ENCODE assay signal across 11 cellular contexts in the genomic region with DNA sequence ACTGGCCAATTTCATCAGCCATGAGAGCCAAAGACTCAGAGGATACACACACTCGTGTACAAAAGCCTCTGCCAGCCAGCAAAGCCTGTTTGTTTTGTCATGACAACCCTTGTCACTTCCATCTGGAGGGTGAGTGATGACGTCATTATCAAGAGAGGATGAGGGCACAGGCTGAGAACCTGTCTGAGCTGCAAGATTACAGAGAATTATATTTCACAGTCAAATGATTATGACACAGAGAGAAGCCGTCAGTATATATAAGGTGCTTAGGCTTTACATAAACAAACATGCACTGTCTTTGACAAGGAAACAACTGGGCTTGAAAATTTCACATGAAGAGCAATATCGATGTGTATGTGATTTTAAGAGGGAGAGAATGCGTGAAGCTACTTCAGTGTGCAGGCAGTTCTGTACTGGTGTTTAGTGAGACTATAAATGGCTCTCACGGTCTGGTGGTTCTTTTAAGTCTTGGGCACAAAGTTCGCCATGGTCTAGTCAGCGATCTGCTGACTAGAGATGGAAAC. TPM values are rescaled to one million over a fixed set of nuclear protein-coding genes. Genes with fewer than 3 reads are reported as not detected.
DNase-seq lines count a peak whose midpoint lies in the region; ATAC-seq and TF ChIP-seq lines count a peak whose summit lies in the region.
"Had no signal": no experiment of that assay in that cellular context is flagged by ENCODE, and none has a peak within 500 bp of the region (broad histone marks: within the 10 kb centered on the region; RNA-seq: fewer than 3 reads in every experiment).

No MANE protein-coding gene starts in this region.

- peak; percentile 21 for DNase-seq in BE2C
- DNase-seq in M059J (ENCODE audit: low read depth) = peak; percentile 50
- peak; percentile 85 for DNase-seq in SHP77 treated with DMSO at 0.1 percent for 48 hours (lab: John Stamatoyannopoulos, UW)
- peak; percentile 27 to 75 for DNase-seq in fibroblast of lung (ENCODE audit: low read depth in 2 of 2)
- DNase-seq in T1000 (lab: John Stamatoyannopoulos, UW) = no peak
- no peak for DNase-seq in left colon
- DNase-seq in UCSD-AML1 (lab: John Stamatoyannopoulos, UW; ENCODE audit: unreplicated experiment) = no peak
- no peak for DNase-seq in type B pancreatic cell (ENCODE audit: extremely low spot score, unreplicated experiment)
- DNase-seq: activated CD8-positive, alpha-beta T cell treated with anti-CD3 and anti-CD28 coated beads for 36 hours; CD4-positive, alpha-beta T cell; occipital lobe had no signal

- H3K27me3 ChIP-seq in BE2C (no peaks in the 10 kb centered on the region), fibroblast of lung (ENCODE audit: control insufficient read depth, insufficient read depth, low read length) (no peaks in the 10 kb centered on the region)

- H3K4me3 Mint-ChIP-seq in type B pancreatic cell = no peak overlapping the region
- H3K4me3 Mint-ChIP-seq: activated CD8-positive, alpha-beta T cell treated with anti-CD3 and anti-CD28 coated beads for 36 hours; CD4-positive, alpha-beta T cell had no signal

- H3K36me3 ChIP-seq in BE2C = no peaks in the 10 kb centered on the region
- no peaks in the 10 kb centered on the region for H3K36me3 ChIP-seq in fibroblast of lung (ENCODE audit: control insufficient read depth, insufficient read depth, low read length)

- no peaks in the 10 kb centered on the region for H4K20me1 ChIP-seq in fibroblast of lung (ENCODE audit: control insufficient read depth, extremely low read depth, insufficient read depth, low read length)

- H3K4me2 ChIP-seq in fibroblast of lung (ENCODE audit: extremely low read depth, insufficient read depth, low read length) = no peak overlapping the region

- no peaks in the 10 kb centered on the region for H3K79me2 ChIP-seq in fibroblast of lung (ENCODE audit: control insufficient read depth, insufficient read depth, low read length)

- no peak overlapping the region for H3K27ac ChIP-seq in fibroblast of lung (ENCODE audit: insufficient read depth, low read length)

- no peaks in the 10 kb centered on the region for H3K9me3 ChIP-seq in BE2C
- H3K9me3 ChIP-seq in fibroblast of lung (ENCODE audit: control insufficient read depth, insufficient read depth, low read depth, low read length) = no peaks in the 10 kb centered on the region

- intact Hi-C loops in left colon (cut with DNase I, micrococcal nuclease) = no loop called here

- H3K27me3 Mint-ChIP-seq in type B pancreatic cell = no peaks in the 10 kb centered on the region
- H3K27me3 Mint-ChIP-seq: activated CD8-positive, alpha-beta T cell treated with anti-CD3 and anti-CD28 coated beads for 36 hours; CD4-positive, alpha-beta T cell had no signal

- H3K36me3 Mint-ChIP-seq in type B pancreatic cell = no peaks in the 10 kb centered on the region

- peaks cover 4% of the 10 kb centered on the region for H3K4me1 ChIP-seq in BE2C
- H3K4me1 ChIP-seq in fibroblast of lung (ENCODE audit: control insufficient read depth, extremely low read depth, insufficient read depth, low read length) = no peaks in the 10 kb centered on the region

- H3K27ac Mint-ChIP-seq in type B pancreatic cell = no peak overlapping the region
- H3K27ac Mint-ChIP-seq: activated CD8-positive, alpha-beta T cell treated with anti-CD3 and anti-CD28 coated beads for 36 hours; CD4-positive, alpha-beta T cell had no signal

- no peak for ATAC-seq in left colon
- ATAC-seq: activated CD8-positive, alpha-beta T cell treated with anti-CD3 and anti-CD28 coated beads for 36 hours had no signal

- H3K9ac ChIP-seq in fibroblast of lung (ENCODE audit: insufficient read depth, low read length) = no peak overlapping the region

- H2AFZ ChIP-seq in fibroblast of lung (ENCODE audit: low read length) = no peak overlapping the region

- H3K4me3 ChIP-seq in BE2C (ENCODE audit: low read depth, low read length) = no peak overlapping the region
- no peak overlapping the region for H3K4me3 ChIP-seq in fibroblast of lung (replicated peaks in 1 of 4; ENCODE audit: control extremely low read depth in 1 of 4, insufficient read depth in 1 of 4, low read depth in 3 of 4, low read length in 4 of 4)

- H3K4me1 Mint-ChIP-seq in type B pancreatic cell (ENCODE audit: unreplicated experiment) = peaks cover 6% of the 10 kb centered on the region

- H3K9me3 Mint-ChIP-seq in type B pancreatic cell = no peaks in the 10 kb centered on the region
- H3K9me3 Mint-ChIP-seq: activated CD8-positive, alpha-beta T cell treated with anti-CD3 and anti-CD28 coated beads for 36 hours; CD4-positive, alpha-beta T cell had no signal

- TF ChIP-seq CTCF in BE2C (IDR thresholded peaks at IDR 0.05; ENCODE audit: low read depth, low read length) (no peak), fibroblast of lung (conservative IDR thresholded peaks at IDR 0.05 in 1 of 2, IDR thresholded peaks at IDR 0.05 in 1 of 2; ENCODE audit: low read depth in 1 of 2, low read length in 2 of 2) (no peak), type B pancreatic cell (conservative IDR thresholded peaks at IDR 0.05) (no peak)

RNA-seq across cellular contexts. Expression of a gene that starts 36.5 kb away (rescaled TPM):
- 87.7 TPM for polyA plus RNA-seq in BE2C (2012; ENCODE audit: insufficient read depth, insufficient read length, low read depth)
- total RNA-seq in M059J (2014; rRNA removed; shearing (Covaris generic)) = 71.8 and 131 TPM in 2 replicates
- total RNA-seq in fibroblast of lung (69.9 and 82.6 TPM in 2 replicates), left colon (100 to 1,000 TPM; 106 to 115 TPM), type B pancreatic cell (ENCODE audit: low replicate concordance) (187 and 190 TPM in 2 replicates)
- polyA plus RNA-seq in fibroblast of lung = 99.8 and 102 TPM in 2 replicates
- 88.3 and 99.2 TPM in 2 replicates for polyA plus RNA-seq in fibroblast of lung (2012)
- polyA minus RNA-seq in fibroblast of lung (ENCODE audit: low replicate concordance) = 16.7 and 48.2 TPM in 2 replicates

Comparison
In these comparisons a context has a peak if more than half of its experiments do, and no peak if none do; other contexts are left out.
1. DNase-seq: peak in BE2C (single experiment), M059J (single experiment), SHP77 treated with DMSO at 0.1 percent for 48 hours (single experiment) and fibroblast of lung (2 of 2); none in T1000 (single experiment), left colon (0 of 2), UCSD-AML1 (single experiment) and type B pancreatic cell (single experiment).